Comparison of ENCODE assay signal across 21 cellular contexts in the genomic region with DNA sequence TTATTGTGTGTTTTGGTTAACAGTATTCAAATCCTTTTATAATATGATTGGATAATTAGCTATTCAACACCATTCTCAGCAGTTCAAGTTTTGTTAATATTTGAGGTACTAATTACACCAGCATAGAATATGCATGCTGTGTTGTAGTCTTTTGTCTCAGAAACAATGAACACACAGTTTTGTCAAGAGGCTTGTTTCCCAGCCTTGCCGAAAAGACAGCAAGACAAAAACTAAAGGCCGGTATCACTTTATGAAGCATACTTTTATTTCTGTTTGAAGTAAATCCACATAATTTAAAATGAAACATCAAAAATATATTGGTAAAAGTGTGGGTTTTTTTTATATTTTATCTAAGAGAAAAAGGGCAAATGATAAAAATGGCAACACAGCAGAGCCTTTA.
DNase-seq lines count a peak whose midpoint lies in the region.
"Had no signal": no experiment of that assay in that cellular context is flagged by ENCODE, and none has a peak within 500 bp of the region (broad histone marks: within the 10 kb centered on the region; RNA-seq: fewer than 3 reads in every experiment).

No MANE protein-coding gene starts in this region.

- no peaks in the 10 kb centered on the region for H3K9me3 ChIP-seq in adipocyte (ENCODE audit: control insufficient read depth, low read length)

- peaks cover 63% of the 10 kb centered on the region for H3K36me3 ChIP-seq in adipocyte (ENCODE audit: control insufficient read depth, insufficient read depth, low read length, severe bottlenecking)

- DNase-seq in NCI-H748 (lab: John Stamatoyannopoulos, UW; ENCODE audit: unreplicated experiment) (peak; percentile 37), NCI-H748 treated with DMSO at 0.1 percent for 48 hours (lab: John Stamatoyannopoulos, UW) (no peak), adipocyte (ENCODE audit: low read depth) (no peak), medulla oblongata (ENCODE audit: extremely low spot score) (peak; percentile 85), superior temporal gyrus (ENCODE audit: extremely low spot score) (peak; percentile 82), T-helper 9 cell (no peak), LoVo (ENCODE audit: low spot score) (no peak)
- DNase-seq: 8988T; AML-193; CD8-positive, alpha-beta memory T cell; GDM1; MV-4-11; NCI-H1105 treated with DMSO at 0.1 percent for 48 hours; NCI-H1694 treated with DMSO at 0.1 percent for 48 hours; NCI-H2081 treated with DMSO at 0.1 percent for 48 hours; NCI-H446 treated with DMSO at 0.1 percent for 48 hours; NCI-H526 treated with DMSO at 0.1 percent for 48 hours; PC-9; RPMI8226; SHP77 treated with DMSO at 0.1 percent for 48 hours had no signal

- H3K4me3 ChIP-seq in adipocyte (ENCODE audit: low read length): peak overlapping the region; percentile 26
- H3K4me3 ChIP-seq: PC-9, SK-N-MC had no signal

- H3K27me3 ChIP-seq in adipocyte (replicated peaks; ENCODE audit: control insufficient read depth, insufficient read depth, low read length): no peaks in the 10 kb centered on the region

- peaks cover 23% of the 10 kb centered on the region for H3K4me1 ChIP-seq in adipocyte (ENCODE audit: control insufficient read depth, insufficient read depth, low read length)

- H3K9ac ChIP-seq in adipocyte (ENCODE audit: low read length): peak overlapping the region; percentile 63

Comparison
In these comparisons a context has a peak if more than half of its experiments do, and no peak if none do; other contexts are left out.
1. DNase-seq: peak in NCI-H748 (single experiment), medulla oblongata (single experiment) and superior temporal gyrus (single experiment); none in NCI-H748 treated with DMSO at 0.1 percent for 48 hours (single experiment), adipocyte (single experiment), T-helper 9 cell (single experiment) and LoVo (single experiment).